26 cellular contexts compared by ENCODE assay signal in genomic region chr2:69835666-69836065, GRCh38. TPM values are rescaled to one million over a fixed set of nuclear protein-coding genes. Genes with fewer than 3 reads are reported as not detected.
DNase-seq lines count a peak whose midpoint lies in the region; ATAC-seq and TF ChIP-seq lines count a peak whose summit lies in the region.
"Had no signal": no experiment of that assay in that cellular context is flagged by ENCODE, and none has a peak within 500 bp of the region (broad histone marks: within the 10 kb centered on the region; RNA-seq: fewer than 3 reads in every experiment).

No MANE protein-coding gene starts in this region.

- H3K27me3 ChIP-seq in BLaER1 treated with 17β-estradiol and CSF1 and Interleukin-3, amounts not matched to agents 10 nM and 100 nM: no peaks in the 10 kb centered on the region
- no peaks in the 10 kb centered on the region for H3K27me3 ChIP-seq in DND-41 (ENCODE audit: insufficient read depth, low read length, poor library complexity)
- H3K27me3 ChIP-seq: BE2C, SJSA1 had no signal

- no peak overlapping the region for H3K4me3 Mint-ChIP-seq in activated T-helper 17 cell treated with anti-CD3 and anti-CD28 coated beads, Interleukin-2, amount 50 U/mL, for 72 hours
- H3K4me3 Mint-ChIP-seq in memory B cell: no peak overlapping the region
- H3K4me3 Mint-ChIP-seq: H9, HFFc6 had no signal

- DNase-seq in DND-41: no peak
- DNase-seq in memory B cell (ENCODE audit: low spot score in 2 of 2): no peak
- DNase-seq in H4 (ENCODE audit: low spot score): no peak
- no peak for DNase-seq in A172 (ENCODE audit: low spot score)
- DNase-seq in posterior vena cava (ENCODE audit: low spot score): no peak
- DNase-seq: BE2C; CD8-positive, alpha-beta memory T cell; EL; GF-D8; H9; HFFc6; KG1; MV-4-11; NCI-H1694 treated with DMSO at 0.1 percent for 48 hours; NCI-H2081 treated with DMSO at 0.1 percent for 48 hours; NCI-H2171 treated with DMSO at 0.1 percent for 48 hours; NCI-H524 treated with DMSO at 0.1 percent for 48 hours; NCI-H82; OCI-M1 had no signal

- H3K4me2 ChIP-seq in BLaER1 treated with 17β-estradiol and CSF1 and Interleukin-3, amounts not matched to agents 10 nM and 100 nM: peak overlapping the region in 8 of 11 experiments; percentile 2 to 45 (median 17); a peak in 8 of 22 replicates
- peak overlapping the region; percentile 75; the same call in 1 of the 2 replicates for H3K4me2 ChIP-seq in DND-41 (ENCODE audit: insufficient read depth, low read length)

- peaks cover 87% of the 10 kb centered on the region for H3K79me2 ChIP-seq in DND-41 (ENCODE audit: insufficient read depth, low read length)

- no peak overlapping the region for H3K4me3 ChIP-seq in BLaER1 treated with 17β-estradiol and CSF1 and Interleukin-3, amounts not matched to agents 10 nM and 100 nM
- no peak overlapping the region; a peak in 1 of 4 replicates for H3K4me3 ChIP-seq in DND-41 (ENCODE audit: low read depth in 1 of 2, low read length in 2 of 2)
- H3K4me3 ChIP-seq: SJSA1 had no signal

- no peaks in the 10 kb centered on the region for H3K27me3 Mint-ChIP-seq in activated T-helper 17 cell treated with anti-CD3 and anti-CD28 coated beads, Interleukin-2, amount 50 U/mL, for 72 hours
- no peaks in the 10 kb centered on the region for H3K27me3 Mint-ChIP-seq in memory B cell
- H3K27me3 Mint-ChIP-seq: CD8-positive, alpha-beta memory T cell had no signal

- H3K27ac Mint-ChIP-seq in activated T-helper 17 cell treated with anti-CD3 and anti-CD28 coated beads, Interleukin-2, amount 50 U/mL, for 72 hours: peak overlapping the region; percentile 52
- peak overlapping the region; percentile 14 for H3K27ac Mint-ChIP-seq in memory B cell
- H3K27ac Mint-ChIP-seq: HFFc6 had no signal

- no peak overlapping the region for H3K27ac ChIP-seq in BLaER1 treated with 17β-estradiol and CSF1 and Interleukin-3, amounts not matched to agents 10 nM and 100 nM
- no peak overlapping the region for H3K27ac ChIP-seq in DND-41 (ENCODE audit: low read length)
- H3K27ac ChIP-seq: HL-60, SJSA1 had no signal

- peaks cover 34% of the 10 kb centered on the region for H3K4me1 Mint-ChIP-seq in activated T-helper 17 cell treated with anti-CD3 and anti-CD28 coated beads, Interleukin-2, amount 50 U/mL, for 72 hours
- peaks cover 24% of the 10 kb centered on the region for H3K4me1 Mint-ChIP-seq in memory B cell

- H3K9ac ChIP-seq in BLaER1 treated with 17β-estradiol and CSF1 and Interleukin-3, amounts not matched to agents 10 nM and 100 nM: no peak overlapping the region
- H3K9ac ChIP-seq in DND-41 (ENCODE audit: low read depth, low read length): no peak overlapping the region

- TF ChIP-seq CTCF in DND-41 (IDR thresholded peaks at IDR 0.05; ENCODE audit: borderline replicate concordance, extremely low read depth, low read length, poor library complexity, severe bottlenecking): no peak

- H3K36me3 Mint-ChIP-seq in activated T-helper 17 cell treated with anti-CD3 and anti-CD28 coated beads, Interleukin-2, amount 50 U/mL, for 72 hours (ENCODE audit: low read depth): peaks cover 85% of the 10 kb centered on the region
- H3K36me3 Mint-ChIP-seq in memory B cell: peaks cover 12% of the 10 kb centered on the region

- no peaks in the 10 kb centered on the region for H3K9me3 Mint-ChIP-seq in activated T-helper 17 cell treated with anti-CD3 and anti-CD28 coated beads, Interleukin-2, amount 50 U/mL, for 72 hours
- H3K9me3 Mint-ChIP-seq in memory B cell: no peaks in the 10 kb centered on the region
- H3K9me3 Mint-ChIP-seq: CD8-positive, alpha-beta memory T cell; H9; HFFc6 had no signal

- H3K9me3 ChIP-seq in BLaER1 treated with 17β-estradiol and CSF1 and Interleukin-3, amounts not matched to agents 10 nM and 100 nM (replicated peaks in 1 of 11): no peaks in the 10 kb centered on the region
- H3K9me3 ChIP-seq in DND-41 (ENCODE audit: insufficient read depth, low read length, severe bottlenecking): no peaks in the 10 kb centered on the region
- H3K9me3 ChIP-seq: BE2C, SJSA1 had no signal

- peaks cover 21 to 52% (median 38%) of the 10 kb centered on the region in 10 experiments for H3K4me1 ChIP-seq in BLaER1 treated with 17β-estradiol and CSF1 and Interleukin-3, amounts not matched to agents 10 nM and 100 nM
- H3K4me1 ChIP-seq in DND-41 (ENCODE audit: insufficient read depth, low read length): peaks cover 55% of the 10 kb centered on the region
- H3K4me1 ChIP-seq: BE2C had no signal

- peaks cover 26 to 91% (median 49%) of the 10 kb centered on the region in 11 experiments for H3K36me3 ChIP-seq in BLaER1 treated with 17β-estradiol and CSF1 and Interleukin-3, amounts not matched to agents 10 nM and 100 nM
- peaks cover 77% of the 10 kb centered on the region for H3K36me3 ChIP-seq in DND-41 (ENCODE audit: insufficient read depth, low read length)
- H3K36me3 ChIP-seq: BE2C had no signal

- H4K20me1 ChIP-seq in BLaER1 treated with 17β-estradiol and CSF1 and Interleukin-3, amounts not matched to agents 10 nM and 100 nM: peaks cover 0 to 71% (median 46%) of the 10 kb centered on the region in 11 experiments; a peak in 15 of 22 replicates
- H4K20me1 ChIP-seq in DND-41 (ENCODE audit: insufficient read depth, low read length): peaks cover 27% of the 10 kb centered on the region; the same call in 1 of the 2 replicates

- intact Hi-C loops in posterior vena cava (cut with DNase I): no loop called here

- H2AFZ ChIP-seq in DND-41 (ENCODE audit: low read depth, low read length): no peak overlapping the region

- ATAC-seq in DND-41 (ENCODE audit: insufficient read depth, low read depth): no peak
- ATAC-seq in activated T-helper 17 cell treated with anti-CD3 and anti-CD28 coated beads, Interleukin-2, amount 50 U/mL, for 72 hours (replicated peaks): no peak
- no peak for ATAC-seq in memory B cell (ENCODE audit: low read depth)
- ATAC-seq in HG03039 (IDR thresholded peaks at IDR 0.05; ENCODE audit: unreplicated experiment): no peak
- ATAC-seq: HepG2, Right ventricle myocardium inferior had no signal

RNA-seq across cellular contexts. Expression of gene GMCL1, which starts 6.2 kb away (rescaled TPM):
- 10 to 100 TPM; 20.8 to 24.1 TPM for total RNA-seq in activated T-helper 17 cell treated with anti-CD3 and anti-CD28 coated beads, Interleukin-2, amount 50 U/mL, for 72 hours
- total RNA-seq in H4 (2014; rRNA removed; shearing (Covaris generic)): 3.1 and 7.5 TPM in 2 replicates
- total RNA-seq in A172 (2014; rRNA removed; shearing (Covaris generic)): 15.7 and 20.0 TPM in 2 replicates
- total RNA-seq in posterior vena cava: 10 to 100 TPM; 10.4 to 11.5 TPM

RNA-seq across cellular contexts. Expression of gene SNRNP27, which starts 58.1 kb away (rescaled TPM):
- total RNA-seq in activated T-helper 17 cell treated with anti-CD3 and anti-CD28 coated beads, Interleukin-2, amount 50 U/mL, for 72 hours: 10 to 100 TPM; 54.9 to 60.1 TPM
- total RNA-seq in H4 (2014; rRNA removed; shearing (Covaris generic)): 62.8 and 63.7 TPM in 2 replicates
- 92.3 and 168 TPM in 2 replicates for total RNA-seq in A172 (2014; rRNA removed; shearing (Covaris generic))
- 10 to 100 TPM; 35.9 to 47.3 TPM for total RNA-seq in posterior vena cava
